11 cellular contexts compared by ENCODE assay signal in genomic region chr10:119371704-119372663, GRCh38.
DNase-seq lines count a peak whose midpoint lies in the region; ATAC-seq and TF ChIP-seq lines count a peak whose summit lies in the region.
"Had no signal": no experiment of that assay in that cellular context is flagged by ENCODE, and none has a peak within 500 bp of the region (broad histone marks: within the 10 kb centered on the region; RNA-seq: fewer than 3 reads in every experiment).

No MANE protein-coding gene starts in this region.

- 80 to 83% methylated on average over 7 of the region's 7 CpGs for WGBS in esophagus, 2 donors
- 79 to 90% (median 85%) methylated on average over 6 to 7 of the region's 7 CpGs for whole genome bisulfite sequencing in stomach, 5 donors

- ATAC-seq in activated CD4-positive, alpha-beta T cell treated with anti-CD3 and anti-CD28 coated beads for 36 hours: peak; percentile 79
- ATAC-seq in HG02870 (IDR thresholded peaks at IDR 0.05; ENCODE audit: unreplicated experiment) (peak; percentile 71), GM21825 (IDR thresholded peaks at IDR 0.05; ENCODE audit: unreplicated experiment) (no peak)

- no peak for TF ChIP-seq EP300 in stomach (IDR thresholded peaks at IDR 0.05)

- POLR2A ChIA-PET in activated CD4-positive, alpha-beta T cell treated with anti-CD3 and anti-CD28 coated beads for 36 hours (lab: Charles Lee): interaction anchor here (0.7 kb wide), 1 partner anchor 166 kb away, joined by 3 read pairs; no protein-coding TSS in a partner anchor

- no peak overlapping the region for H3K4me3 Mint-ChIP-seq in activated CD4-positive, alpha-beta T cell treated with anti-CD3 and anti-CD28 coated beads for 36 hours
- H3K4me3 Mint-ChIP-seq: stimulated activated naive CD8-positive, alpha-beta T cell treated with anti-CD3 and anti-CD28 coated beads, Interleukin-15, Interleukin-2, amounts not matched to agents 100 ng/mL and 50 ng/mL, for 24 hours had no signal

- H3K27me3 Mint-ChIP-seq in activated CD4-positive, alpha-beta T cell treated with anti-CD3 and anti-CD28 coated beads for 36 hours: no peaks in the 10 kb centered on the region
- H3K27me3 Mint-ChIP-seq: stimulated activated naive CD8-positive, alpha-beta T cell treated with anti-CD3 and anti-CD28 coated beads, Interleukin-15, Interleukin-2, amounts not matched to agents 100 ng/mL and 50 ng/mL, for 24 hours had no signal

- DNase-seq in activated CD4-positive, alpha-beta T cell treated with anti-CD3 and anti-CD28 coated beads for 36 hours: peak; percentile 16
- DNase-seq in activated CD4-positive, alpha-beta T cell treated with anti-CD3 and anti-CD28 coated beads for 1 hour: no peak
- DNase-seq in stomach (no peak), retina (no peak), G401 (ENCODE audit: low spot score) (no peak)
- DNase-seq: activated CD4-positive, alpha-beta T cell treated with anti-CD3 and anti-CD28 coated beads for 48 hours; MV-4-11 had no signal

- in situ Hi-C loops in G401 (cut with HindIII; ENCODE audit: low sequenced_read_pairs): no loop called here

- H3K27ac Mint-ChIP-seq in activated CD4-positive, alpha-beta T cell treated with anti-CD3 and anti-CD28 coated beads for 36 hours: no peak overlapping the region
- H3K27ac Mint-ChIP-seq: stimulated activated naive CD8-positive, alpha-beta T cell treated with anti-CD3 and anti-CD28 coated beads, Interleukin-15, Interleukin-2, amounts not matched to agents 100 ng/mL and 50 ng/mL, for 24 hours had no signal

- no peak overlapping the region for H3K4me3 ChIP-seq in esophagus (ENCODE audit: low read depth in 1 of 2, low read length in 2 of 2)
- no peak overlapping the region for H3K4me3 ChIP-seq in stomach

- H3K27me3 ChIP-seq in esophagus (ENCODE audit: control insufficient read depth in 1 of 2, insufficient read depth in 2 of 2, low read length in 2 of 2) (no peaks in the 10 kb centered on the region), stomach (no peaks in the 10 kb centered on the region)

- TF ChIP-seq POLR2A in stomach (IDR thresholded peaks at IDR 0.05): no peak

- CTCF ChIA-PET in activated CD4-positive, alpha-beta T cell treated with anti-CD3 and anti-CD28 coated beads for 36 hours (lab: Charles Lee): interaction anchor here (0.6 to 1.6 kb wide), 5 partner anchors 13 to 168 kb away, joined by 3 to 6 read pairs (median 4); no protein-coding TSS in a partner anchor

- H3K27ac ChIP-seq in esophagus (ENCODE audit: low read depth in 2 of 2, low read length in 1 of 2) (peak overlapping the region; percentile 48 to 61), stomach (peak overlapping the region; percentile 57 to 86 (median 74))

- H3K4me1 ChIP-seq in esophagus (ENCODE audit: control insufficient read depth in 2 of 2, insufficient read depth in 2 of 2, low read length in 1 of 2): peaks cover 0 to 17% of the 10 kb centered on the region in 2 donors
- peaks cover 29 to 58% (median 46%) of the 10 kb centered on the region in 4 donors for H3K4me1 ChIP-seq in stomach

- no peak for TF ChIP-seq CTCF in stomach (IDR thresholded peaks at IDR 0.05)

- peaks cover 32% of the 10 kb centered on the region for H3K4me1 Mint-ChIP-seq in activated CD4-positive, alpha-beta T cell treated with anti-CD3 and anti-CD28 coated beads for 36 hours

- no peaks in the 10 kb centered on the region for H3K36me3 Mint-ChIP-seq in activated CD4-positive, alpha-beta T cell treated with anti-CD3 and anti-CD28 coated beads for 36 hours (ENCODE audit: low read depth)

- H3K9me3 ChIP-seq in esophagus (ENCODE audit: control insufficient read depth in 2 of 2, insufficient read depth in 1 of 2, low read depth in 1 of 2, low read length in 1 of 2): no peaks in the 10 kb centered on the region
- H3K9me3 ChIP-seq in stomach: no peaks in the 10 kb centered on the region

- no peaks in the 10 kb centered on the region for H3K9me3 Mint-ChIP-seq in activated CD4-positive, alpha-beta T cell treated with anti-CD3 and anti-CD28 coated beads for 36 hours (ENCODE audit: low read depth)
- H3K9me3 Mint-ChIP-seq: stimulated activated naive CD8-positive, alpha-beta T cell treated with anti-CD3 and anti-CD28 coated beads, Interleukin-15, Interleukin-2, amounts not matched to agents 100 ng/mL and 50 ng/mL, for 24 hours had no signal

- no peaks in the 10 kb centered on the region for H3K36me3 ChIP-seq in esophagus (ENCODE audit: control insufficient read depth in 2 of 2, insufficient read depth in 2 of 2, low read length in 1 of 2)
- H3K36me3 ChIP-seq in stomach: peaks cover 0 to 3% (median 0%) of the 10 kb centered on the region in 4 donors

- intact Hi-C loops in activated CD4-positive, alpha-beta T cell treated with anti-CD3 and anti-CD28 coated beads for 36 hours (cut with DNase I, micrococcal nuclease): loop anchor here in 1 of 2 experiments (2.0 kb wide), 1 partner anchor 57 kb away; no protein-coding TSS in a partner anchor
- intact Hi-C loops in stomach (cut with DNase I; ENCODE audit: low total_unique reads): no loop called here
